Comparison of ENCODE assay signal across 10 cellular contexts in the genomic region with DNA sequence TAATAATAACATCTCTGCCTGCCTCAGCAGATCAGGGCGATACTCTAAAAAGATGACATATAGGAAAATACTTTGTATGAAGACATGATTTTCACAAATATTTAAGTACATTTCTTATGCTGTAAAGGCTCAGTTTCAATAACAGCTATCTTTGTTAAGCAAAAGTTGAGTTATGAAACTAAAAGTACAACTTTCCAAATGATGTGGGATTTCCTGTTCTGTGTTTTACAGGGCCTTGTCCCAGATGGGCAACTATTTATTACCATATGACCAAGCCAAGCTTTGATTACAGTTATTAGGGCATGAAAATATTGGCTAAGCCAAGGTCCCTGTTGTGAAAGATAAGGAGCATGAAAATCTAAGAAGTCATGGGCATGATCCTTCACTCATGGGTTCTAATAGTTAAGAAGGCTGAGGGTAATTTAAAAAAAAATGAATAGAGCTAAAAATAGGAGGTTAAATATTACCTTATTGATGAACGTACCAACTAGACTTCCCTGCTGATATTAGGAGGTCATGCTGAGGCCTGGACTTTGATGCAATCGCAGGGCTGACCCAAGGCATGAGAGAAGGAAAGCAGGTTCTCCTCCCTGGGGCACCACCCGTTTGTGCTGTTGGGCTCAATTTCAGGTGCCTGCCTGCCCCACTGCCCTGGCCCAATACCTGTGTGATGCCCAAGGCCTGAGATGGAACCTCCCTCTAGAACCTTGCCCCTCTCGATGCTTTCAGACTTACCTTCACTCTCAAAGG.
A peak's percentile ranks its signal among the peaks of the same experiment; 100 is the strongest.
DNase-seq lines count a peak whose midpoint lies in the region; ATAC-seq and TF ChIP-seq lines count a peak whose summit lies in the region.
"Had no signal": no experiment of that assay in that cellular context is flagged by ENCODE, and none has a peak within 500 bp of the region (broad histone marks: within the 10 kb centered on the region; RNA-seq: fewer than 3 reads in every experiment).

No MANE protein-coding gene starts in this region.

- DNase-seq in activated T-cell treated with anti-CD3 and anti-CD28 coated beads, Interleukin-2, amount 50 U/mL, for 24 hours: no peak
- no peak for DNase-seq in activated T-cell treated with anti-CD3 and anti-CD28 coated beads, Interleukin-2, amount 50 U/mL, for 1 hour
- DNase-seq in right cardiac atrium (no peak), DMS 273 (lab: John Stamatoyannopoulos, UW; ENCODE audit: unreplicated experiment) (no peak), endothelial cell (ENCODE audit: low spot score) (no peak)
- DNase-seq: NCI-H1930 had no signal

- no peaks in the 10 kb centered on the region for H3K9me3 ChIP-seq in muscle layer of duodenum (ENCODE audit: control insufficient read depth in 1 of 2, low read length in 2 of 2)
- no peaks in the 10 kb centered on the region for H3K9me3 ChIP-seq in right cardiac atrium (ENCODE audit: control insufficient read depth, low read length)

- H3K27me3 ChIP-seq in muscle layer of duodenum (ENCODE audit: low read depth, low read length) (no peaks in the 10 kb centered on the region), right cardiac atrium (ENCODE audit: control insufficient read depth, insufficient read depth) (no peaks in the 10 kb centered on the region)

- H3K9me3 Mint-ChIP-seq in activated T-cell treated with anti-CD3 and anti-CD28 coated beads, Interleukin-2, amount 50 U/mL, for 24 hours: no peaks in the 10 kb centered on the region
- H3K9me3 Mint-ChIP-seq in endothelial cell (ENCODE audit: unreplicated experiment): no peaks in the 10 kb centered on the region

- H3K27ac ChIP-seq in muscle layer of duodenum (ENCODE audit: low read length) (peak overlapping the region; percentile 27), right cardiac atrium (ENCODE audit: low read length) (no peak overlapping the region)
- H3K27ac ChIP-seq: SK-N-MC had no signal

- no peaks in the 10 kb centered on the region for H3K36me3 ChIP-seq in muscle layer of duodenum (ENCODE audit: control insufficient read depth in 1 of 2, insufficient read depth in 2 of 2, low read length in 2 of 2)

- peaks cover 13% of the 10 kb centered on the region for H3K27me3 Mint-ChIP-seq in activated T-cell treated with anti-CD3 and anti-CD28 coated beads, Interleukin-2, amount 50 U/mL, for 24 hours
- H3K27me3 Mint-ChIP-seq in endothelial cell (ENCODE audit: unreplicated experiment): peaks cover under 1% of the 10 kb centered on the region

- 68% methylated on average over 5 of the region's 5 CpGs for WGBS in right cardiac atrium

- H3K4me3 ChIP-seq in muscle layer of duodenum (ENCODE audit: low read depth in 1 of 2, low read length in 2 of 2) (no peak overlapping the region), right cardiac atrium (ENCODE audit: low read length) (no peak overlapping the region)
- H3K4me3 ChIP-seq: SK-N-MC had no signal

- H3K4me3 Mint-ChIP-seq in activated T-cell treated with anti-CD3 and anti-CD28 coated beads, Interleukin-2, amount 50 U/mL, for 24 hours: no peak overlapping the region
- H3K4me3 Mint-ChIP-seq in endothelial cell (ENCODE audit: unreplicated experiment): no peak overlapping the region

- no peaks in the 10 kb centered on the region for H3K36me3 Mint-ChIP-seq in activated T-cell treated with anti-CD3 and anti-CD28 coated beads, Interleukin-2, amount 50 U/mL, for 24 hours (ENCODE audit: low read depth)
- H3K36me3 Mint-ChIP-seq in endothelial cell (ENCODE audit: low read depth, unreplicated experiment): no peaks in the 10 kb centered on the region

- no peak for TF ChIP-seq CTCF in endothelial cell (IDR thresholded peaks at IDR 0.05; ENCODE audit: unreplicated experiment)

- H3K27ac Mint-ChIP-seq in activated T-cell treated with anti-CD3 and anti-CD28 coated beads, Interleukin-2, amount 50 U/mL, for 24 hours: peak overlapping the region; percentile 33
- no peak overlapping the region for H3K27ac Mint-ChIP-seq in endothelial cell (ENCODE audit: unreplicated experiment)

- ATAC-seq in GM21576 (IDR thresholded peaks at IDR 0.05; ENCODE audit: unreplicated experiment) (peak; percentile 47), HG03558 (IDR thresholded peaks at IDR 0.05; ENCODE audit: extremely low read depth, unreplicated experiment) (peak; percentile 45), right cardiac atrium (no peak)

- intact Hi-C loops in right cardiac atrium (cut with DNase I): no loop called here

- H3K4me1 ChIP-seq in muscle layer of duodenum (ENCODE audit: control insufficient read depth in 1 of 2, insufficient read depth in 2 of 2, low read length in 2 of 2) (no peaks in the 10 kb centered on the region), right cardiac atrium (ENCODE audit: control insufficient read depth, insufficient read depth, low read length) (no peaks in the 10 kb centered on the region)

- H3K4me1 Mint-ChIP-seq in activated T-cell treated with anti-CD3 and anti-CD28 coated beads, Interleukin-2, amount 50 U/mL, for 24 hours (ENCODE audit: low read depth): peaks cover 64% of the 10 kb centered on the region
- H3K4me1 Mint-ChIP-seq in endothelial cell (ENCODE audit: unreplicated experiment): peaks cover 4% of the 10 kb centered on the region

Comparison
In these comparisons a context has a peak if more than half of its experiments do, and no peak if none do; other contexts are left out.
1. ATAC-seq: peak in GM21576 (single experiment) and HG03558 (single experiment); none in right cardiac atrium (0 of 2).